ENCODE assay signal across 19 cellular contexts in genomic region chr2:215740071-215740470, GRCh38.
"Had no signal": no experiment of that assay in that cellular context is flagged by ENCODE, and none has a peak within 500 bp of the region (broad histone marks: within the 10 kb centered on the region; RNA-seq: fewer than 3 reads in every experiment).

No MANE protein-coding gene starts in this region.

- H3K9me3 ChIP-seq: esophagus squamous epithelium, ovary, suprapubic skin, thyroid gland had no signal

- H3K27me3 ChIP-seq: esophagus squamous epithelium, foreskin keratinocyte, ovary, suprapubic skin, thyroid gland had no signal

- H3K27ac ChIP-seq: coronary artery, esophagus squamous epithelium, foreskin keratinocyte, ovary, suprapubic skin, thyroid gland had no signal

- ATAC-seq: foreskin keratinocyte; left colon; left ventricle myocardium superior; naive thymus-derived CD8-positive, alpha-beta T cell; right cardiac atrium; stimulated activated effector memory CD8-positive, alpha-beta T cell treated with anti-CD3 and anti-CD28 coated beads, Interleukin-12 subunit alpha, Interleukin-12 subunit beta, amount 100 ng/mL, for 72 hours; stimulated activated naive CD8-positive, alpha-beta T cell treated with anti-CD3 and anti-CD28 coated beads, Interleukin-15, Interleukin-2, amounts not matched to agents 100 U/mL and 50 U/mL, for 24 hours had no signal

- H3K4me3 ChIP-seq: coronary artery, esophagus squamous epithelium, lung, ovary, suprapubic skin, thyroid gland had no signal

- H3K36me3 ChIP-seq: esophagus squamous epithelium, ovary, suprapubic skin, thyroid gland had no signal

- H3K4me1 ChIP-seq: esophagus squamous epithelium, foreskin keratinocyte, suprapubic skin, thyroid gland had no signal

- DNase-seq: effector memory CD4-positive, alpha-beta T cell; esophagus squamous epithelium; foreskin keratinocyte; immature natural killer cell; left colon; left ventricle myocardium superior; mesenchymal stem cell; naive thymus-derived CD8-positive, alpha-beta T cell; ovary; right cardiac atrium; small intestine; stimulated activated CD4-positive, alpha-beta T cell treated with anti-CD3 and anti-CD28 coated beads, Interleukin-4, amount 100 ng/mL, for 1 hour; stimulated activated CD8-positive, alpha-beta memory T cell treated with anti-CD3 and anti-CD28 coated beads, Interleukin-4, amount 100 ng/mL, for 48 hours; stimulated activated naive CD8-positive, alpha-beta T cell treated with anti-CD3 and anti-CD28 coated beads, Interleukin-15, Interleukin-2, amounts not matched to agents 100 U/mL and 50 U/mL, for 24 hours; thyroid gland had no signal
